23 cellular contexts compared by ENCODE assay signal in genomic region chr14:22097606-22098292, GRCh38.
DNase-seq lines count a peak whose midpoint lies in the region; ATAC-seq and TF ChIP-seq lines count a peak whose summit lies in the region.
"Had no signal": no experiment of that assay in that cellular context is flagged by ENCODE, and none has a peak within 500 bp of the region (broad histone marks: within the 10 kb centered on the region; RNA-seq: fewer than 3 reads in every experiment).

No MANE protein-coding gene starts in this region.

- H3K9me3 Mint-ChIP-seq in activated naive CD4-positive, alpha-beta T cell treated with anti-CD3 and anti-CD28 coated beads, Interleukin-2, amount 50 U/mL, for 72 hours, result no peaks in the 10 kb centered on the region
- H3K9me3 Mint-ChIP-seq: naive B cell had no signal

- peak; percentile 49 to 57 for ATAC-seq in activated CD4-positive, CD25-positive, alpha-beta regulatory T cell treated with anti-CD3 and anti-CD28 coated beads, Interleukin-2, amount 50 U/mL, for 24 hours
- peak; percentile 43 to 53 for ATAC-seq in activated naive CD4-positive, alpha-beta T cell treated with anti-CD3 and anti-CD28 coated beads, Interleukin-2, amount 50 U/mL, for 72 hours

- peaks cover 0 to 37% (median 26%) of the 10 kb centered on the region in 4 donors for H3K4me1 ChIP-seq in sigmoid colon
- H3K4me1 ChIP-seq: parathyroid adenoma had no signal

- no peak for DNase-seq in activated CD4-positive, CD25-positive, alpha-beta regulatory T cell (lab: John Stamatoyannopoulos, UW)
- DNase-seq in GF-D8 (lab: John Stamatoyannopoulos, UW), result peak; percentile 35
- DNase-seq in activated naive CD4-positive, alpha-beta T cell treated with anti-CD3 and anti-CD28 coated beads, Interleukin-2, amount 50 U/mL, for 72 hours (ENCODE audit: low spot score in 2 of 2), result no peak
- DNase-seq in sigmoid colon, result no peak
- DNase-seq in SKM-1 (lab: John Stamatoyannopoulos, UW; ENCODE audit: unreplicated experiment), result no peak
- no peak for DNase-seq in NOMO-1 treated with dmso at 0.1 percent for 144 hours (lab: John Stamatoyannopoulos, UW; ENCODE audit: unreplicated experiment)
- DNase-seq in NCI-H1436 treated with DMSO at 0.1 percent for 48 hours (lab: John Stamatoyannopoulos, UW), result no peak
- DNase-seq: amniotic stem cell; dorsolateral prefrontal cortex; H7; heart left ventricle; naive B cell; NCI-H187; NCI-H446; NK-92 treated with Interleukin-12 subunit alpha and Interleukin-12 subunit beta, amount 100 ng/mL, for 24 hours; small intestine; stimulated activated CD4-positive, alpha-beta T cell treated with anti-CD3 and anti-CD28 coated beads, Interleukin-4, amount 100 ng/mL, for 24 hours; WERI-Rb-1 had no signal

- no peaks in the 10 kb centered on the region for H3K27me3 ChIP-seq in sigmoid colon
- H3K27me3 ChIP-seq: heart left ventricle had no signal

- H3K36me3 Mint-ChIP-seq in activated naive CD4-positive, alpha-beta T cell treated with anti-CD3 and anti-CD28 coated beads, Interleukin-2, amount 50 U/mL, for 72 hours, result no peaks in the 10 kb centered on the region
- H3K36me3 Mint-ChIP-seq: naive B cell had no signal

- intact Hi-C loops in sigmoid colon (cut with DNase I), result no loop called here

- no peaks in the 10 kb centered on the region for H3K36me3 ChIP-seq in sigmoid colon
- H3K36me3 ChIP-seq: heart left ventricle, WERI-Rb-1 had no signal

- 41 to 82% methylated on average over 4 of the region's 4 CpGs for WGBS in sigmoid colon, 2 donors

- no peak for TF ChIP-seq EP300 in sigmoid colon (IDR thresholded peaks at IDR 0.05)

- peak overlapping the region; percentile 62 to 73 (median 72) for H3K27ac ChIP-seq in sigmoid colon
- H3K27ac ChIP-seq: 22Rv1, dorsolateral prefrontal cortex, parathyroid adenoma, RWPE1, WERI-Rb-1 had no signal

- no peaks in the 10 kb centered on the region for H3K9me3 ChIP-seq in sigmoid colon
- H3K9me3 ChIP-seq: heart left ventricle had no signal

- no peak for TF ChIP-seq CTCF in sigmoid colon (IDR thresholded peaks at IDR 0.05)

- no peak overlapping the region for H3K4me3 ChIP-seq in sigmoid colon
- H3K4me3 ChIP-seq: dorsolateral prefrontal cortex, heart left ventricle, lung had no signal

- H3K27ac Mint-ChIP-seq in activated naive CD4-positive, alpha-beta T cell treated with anti-CD3 and anti-CD28 coated beads, Interleukin-2, amount 50 U/mL, for 72 hours, result peak overlapping the region; percentile 47 to 64

- TF ChIP-seq POLR2A in sigmoid colon (IDR thresholded peaks at IDR 0.05), result no peak
